In genomic region chr5:72557147-72557501, GRCh38 we compare ENCODE assay signal across 8 cellular contexts. TPM values are rescaled to one million over a fixed set of nuclear protein-coding genes. Genes with fewer than 3 reads are reported as not detected.
A peak's percentile ranks its signal among the peaks of the same experiment; 100 is the strongest.
DNase-seq lines count a peak whose midpoint lies in the region; ATAC-seq and TF ChIP-seq lines count a peak whose summit lies in the region.

No MANE protein-coding gene starts in this region.

- no peak overlapping the region for H3K9ac ChIP-seq in H9 (ENCODE audit: extremely low read depth, insufficient read length, low read length)

- H2BK15ac ChIP-seq in H9 (ENCODE audit: low read depth, low read length), result no peak overlapping the region

- ATAC-seq in natural killer cell, result peak in 2 of 3 donors; percentile 6 to 41
- no peak for ATAC-seq in HG03571 (IDR thresholded peaks at IDR 0.05; ENCODE audit: unreplicated experiment)
- ATAC-seq in GM18909 (IDR thresholded peaks at IDR 0.05; ENCODE audit: poor library complexity, unreplicated experiment), result no peak

- no peak overlapping the region for H2BK120ac ChIP-seq in H9 (ENCODE audit: low read depth, low read length, poor library complexity, severe bottlenecking)

- no peak overlapping the region for H2AK5ac ChIP-seq in H9 (ENCODE audit: insufficient read length, low read length)

- H3K79me1 ChIP-seq in H9 (ENCODE audit: insufficient read depth, low read depth, low read length, poor library complexity, severe bottlenecking), result no peaks in the 10 kb centered on the region

- H3K36me3 Mint-ChIP-seq in H9 (ENCODE audit: insufficient read depth in 1 of 3, low read depth in 3 of 3) (no peaks in the 10 kb centered on the region), natural killer cell (no peaks in the 10 kb centered on the region)
- H3K36me3 Mint-ChIP-seq in activated CD4-positive, alpha-beta memory T cell treated with anti-CD3 and anti-CD28 coated beads, Interleukin-2, amount 10 ng/mL, durations not matched to agents 7 days and 5 days (ENCODE audit: low read depth), result no peaks in the 10 kb centered on the region

- peak overlapping the region; percentile 26 for H3K4me2 ChIP-seq in H9 (ENCODE audit: insufficient read depth, insufficient read length, low read length)

- H3T11ph ChIP-seq in H9 (ENCODE audit: low read length), result no peak overlapping the region

- H2BK12ac ChIP-seq in H9 (ENCODE audit: insufficient read length, low read depth, low read length), result no peak overlapping the region

- intact Hi-C loops in natural killer cell (cut with micrococcal nuclease), result no loop called here

- CTCF ChIA-PET in AG04450 (lab: Charles Lee), result interaction anchor here (1.7 to 1.9 kb wide), 2 partner anchors 22 to 33 kb away, joined by 4 read pairs; no protein-coding TSS in a partner anchor
- CTCF ChIA-PET in activated CD4-positive, alpha-beta memory T cell treated with anti-CD3 and anti-CD28 coated beads, Interleukin-2, amount 10 ng/mL, durations not matched to agents 7 days and 5 days (lab: Charles Lee), result no interaction called here

- H3K4me3 Mint-ChIP-seq in H9, result peak overlapping the region; percentile 62 to 68; a peak in 4 of 5 replicates
- H3K4me3 Mint-ChIP-seq in natural killer cell, result peak overlapping the region; percentile 83
- H3K4me3 Mint-ChIP-seq in activated CD4-positive, alpha-beta memory T cell treated with anti-CD3 and anti-CD28 coated beads, Interleukin-2, amount 10 ng/mL, durations not matched to agents 7 days and 5 days, result no peak overlapping the region

- H3K79me2 ChIP-seq in H9 (ENCODE audit: insufficient read depth, low read length), result no peaks in the 10 kb centered on the region

- H2BK5ac ChIP-seq in H9 (ENCODE audit: insufficient read length, low read length), result no peak overlapping the region

- H3K4me3 ChIP-seq in AG04450 (ENCODE audit: low read depth, low read length), result no peak overlapping the region

- no peak overlapping the region for H3K27ac ChIP-seq in AG04450 (ENCODE audit: low read depth, low read length)
- H3K27ac ChIP-seq in H9 (ENCODE audit: insufficient read length, low read depth, low read length), result no peak overlapping the region
- H3K27ac ChIP-seq in caudate nucleus (ENCODE audit: low read depth, low read length), result peak overlapping the region; percentile 33

- H4K20me1 ChIP-seq in H9 (ENCODE audit: control insufficient read depth, insufficient read depth, insufficient read length), result no peaks in the 10 kb centered on the region

- H3K23me2 ChIP-seq in H9 (ENCODE audit: insufficient read length, low read depth, low read length, poor library complexity, severe bottlenecking), result peaks cover 5% of the 10 kb centered on the region

- POLR2A ChIA-PET in AG04450 (lab: Yijun Ruan, JAX), result no interaction called here
- POLR2A ChIA-PET in activated CD4-positive, alpha-beta memory T cell treated with anti-CD3 and anti-CD28 coated beads, Interleukin-2, amount 10 ng/mL, durations not matched to agents 7 days and 5 days (lab: Charles Lee), result no interaction called here

- peak overlapping the region; percentile 65 for H3K18ac ChIP-seq in H9 (ENCODE audit: insufficient read length, low read depth, low read length)

- no peaks in the 10 kb centered on the region; the same call in 1 of the 2 replicates for H3K9me3 ChIP-seq in AG04450 (ENCODE audit: control insufficient read depth, insufficient read depth, low read length)
- H3K9me3 ChIP-seq in H9 (ENCODE audit: control insufficient read depth, low read depth, low read length), result no peaks in the 10 kb centered on the region

- H3K27me3 Mint-ChIP-seq in H9 (ENCODE audit: low read depth), result no peaks in the 10 kb centered on the region; the same call in 1 of the 2 replicates
- H3K27me3 Mint-ChIP-seq in natural killer cell (ENCODE audit: low read depth in 2 of 2), result peaks cover 25 to 41% of the 10 kb centered on the region in 2 donors
- H3K27me3 Mint-ChIP-seq in activated CD4-positive, alpha-beta memory T cell treated with anti-CD3 and anti-CD28 coated beads, Interleukin-2, amount 10 ng/mL, durations not matched to agents 7 days and 5 days, result peaks cover 43% of the 10 kb centered on the region

- no CpG with 5 or more reads among the region's 13 CpGs for WGBS in H9 (ENCODE audit: extremely low coverage, insufficient read length, low lambda C conversion rate)

- no peak overlapping the region for H2BK20ac ChIP-seq in H9 (ENCODE audit: low read depth, low read length, poor library complexity, severe bottlenecking)

- H4K91ac ChIP-seq in H9 (ENCODE audit: insufficient read length, low read depth, low read length), result no peak overlapping the region

- TF ChIP-seq CTCF in AG04450 (IDR thresholded peaks at IDR 0.05; ENCODE audit: low read depth, low read length) (peak; percentile 29; the same call in 1 of the 2 replicates), H9 (conservative IDR thresholded peaks at IDR 0.05) (0 out of 3 replicates have a peak, but pooled peaks have one; percentile 20), natural killer cell (IDR thresholded peaks at IDR 0.05) (no peak)

- H2AFZ ChIP-seq in H9 (ENCODE audit: low read length), result no peak overlapping the region

- H3K9me3 Mint-ChIP-seq in H9 (no peaks in the 10 kb centered on the region), natural killer cell (no peaks in the 10 kb centered on the region)
- no peaks in the 10 kb centered on the region for H3K9me3 Mint-ChIP-seq in activated CD4-positive, alpha-beta memory T cell treated with anti-CD3 and anti-CD28 coated beads, Interleukin-2, amount 10 ng/mL, durations not matched to agents 7 days and 5 days

- H3K27me3 ChIP-seq in AG04450 (ENCODE audit: control insufficient read depth, insufficient read depth, low read length), result no peaks in the 10 kb centered on the region
- no peaks in the 10 kb centered on the region for H3K27me3 ChIP-seq in H9 (ENCODE audit: insufficient read depth, low read length)

- H3K56ac ChIP-seq in H9 (ENCODE audit: insufficient read length, low read depth, low read length), result no peak overlapping the region

- H4K5ac ChIP-seq in H9 (ENCODE audit: insufficient read length, low read depth, low read length), result no peak overlapping the region

- H3K27ac Mint-ChIP-seq in H9 (peak overlapping the region in 1 of 3 experiments; percentile 41; a peak in 1 of 7 replicates), natural killer cell (peak overlapping the region in 1 of 2 donors; percentile 16)
- H3K27ac Mint-ChIP-seq in activated CD4-positive, alpha-beta memory T cell treated with anti-CD3 and anti-CD28 coated beads, Interleukin-2, amount 10 ng/mL, durations not matched to agents 7 days and 5 days, result no peak overlapping the region

- H3K4me1 ChIP-seq in H9 (ENCODE audit: insufficient read depth, low read length), result peaks cover 17% of the 10 kb centered on the region

- H3K4ac ChIP-seq in H9 (ENCODE audit: low read depth, low read length), result no peak overlapping the region

- no peak overlapping the region for H4K8ac ChIP-seq in H9 (replicated peaks; ENCODE audit: insufficient read length, low read depth, low read length)

- peaks cover 55 to 59% of the 10 kb centered on the region in 2 experiments for H3K4me1 Mint-ChIP-seq in H9
- peaks cover 13 to 16% of the 10 kb centered on the region in 2 donors for H3K4me1 Mint-ChIP-seq in natural killer cell
- peaks cover 8% of the 10 kb centered on the region for H3K4me1 Mint-ChIP-seq in activated CD4-positive, alpha-beta memory T cell treated with anti-CD3 and anti-CD28 coated beads, Interleukin-2, amount 10 ng/mL, durations not matched to agents 7 days and 5 days

- DNase-seq in AG04450 (ENCODE audit: low read depth, low spot score) (no peak), H9 (no peak), caudate nucleus (lab: John Stamatoyannopoulos, UW) (no peak), natural killer cell (no peak), EL (no peak)
- no peak for DNase-seq in activated CD4-positive, alpha-beta memory T cell treated with anti-CD3 and anti-CD28 coated beads, Interleukin-2, amount 10 ng/mL, durations not matched to agents 7 days and 5 days

- peak overlapping the region; percentile 71; the same call in 1 of the 2 replicates for H3K14ac ChIP-seq in H9 (ENCODE audit: insufficient read depth, low read length)

- no peak overlapping the region for H3K23ac ChIP-seq in H9 (ENCODE audit: insufficient read length, low read depth, low read length)

RNA-seq across cellular contexts. Expression of gene ZNF366, which starts 49.9 kb away (rescaled TPM):
- not detected in 2 replicates for polyA plus RNA-seq in AG04450 (2011; rRNA removed)
- not detected in 2 replicates for polyA minus RNA-seq in AG04450 (2011; rRNA and poly(A)+ RNA removed)
- total RNA-seq in H9 (2021) (not detected in 2 replicates), natural killer cell (under 1 TPM in 1 of 3 donors, not detected in 2; 0.54 TPM)
- not detected for total RNA-seq in activated CD4-positive, alpha-beta memory T cell treated with anti-CD3 and anti-CD28 coated beads, Interleukin-2, amount 10 ng/mL, durations not matched to agents 7 days and 5 days

Comparison
In these comparisons a context has a peak if more than half of its experiments do, and no peak if none do; other contexts are left out.
1. ATAC-seq: peak in natural killer cell (2 of 3); none in HG03571 (single experiment) and GM18909 (single experiment).